1 cellular context compared by ENCODE assay signal in the genomic region with DNA sequence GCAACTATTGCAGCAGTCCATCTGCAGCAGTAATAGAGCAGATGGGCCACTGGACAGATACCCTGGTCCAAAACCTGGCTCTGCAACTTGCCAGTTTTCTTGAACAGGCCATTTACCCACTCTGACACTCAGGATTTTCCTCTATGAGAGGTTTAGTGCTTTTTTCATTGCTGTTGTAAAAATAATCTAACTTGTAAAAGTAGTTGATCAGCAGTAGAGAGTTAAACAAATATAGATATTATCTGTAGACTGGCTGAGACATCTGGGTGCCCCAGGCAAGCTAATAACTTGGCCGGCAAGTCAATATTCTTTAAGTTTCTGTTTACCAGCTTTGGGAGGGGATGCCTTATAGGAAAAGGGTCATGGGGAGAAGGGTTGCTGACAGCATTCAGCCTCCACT.
TF ChIP-seq lines count a peak whose summit lies in the region.

No MANE protein-coding gene starts in this region.

TF ChIP-seq in HEK293, 187 proteins besides CTCF, POLR2A, EP300 and RAD21 (continued from another document):
- TF ChIP-seq PRDM10 (tag by site-specific recombination; IDR thresholded peaks at IDR 0.05) (no peak), YY1 (tag by site-specific recombination; IDR thresholded peaks at IDR 0.05) (no peak), HOXA7 (CRISPR knock-in tag; IDR thresholded peaks at IDR 0.05; ENCODE audit: borderline replicate concordance) (no peak), ZNF138 (tag by site-specific recombination; IDR thresholded peaks at IDR 0.05; ENCODE audit: borderline replicate concordance) (no peak), ZNF133 (tag by site-specific recombination; IDR thresholded peaks at IDR 0.05) (no peak), MEIS1 (CRISPR knock-in tag; IDR thresholded peaks at IDR 0.05; ENCODE audit: borderline replicate concordance) (no peak), RBAK (tag by site-specific recombination; IDR thresholded peaks at IDR 0.05) (no peak), ELK4 (IDR thresholded peaks at IDR 0.05; ENCODE audit: borderline replicate concordance, low read depth, low read length) (no peak), ZNF10 (tag by site-specific recombination; IDR thresholded peaks at IDR 0.05) (no peak), ZNF548 (tag by site-specific recombination; IDR thresholded peaks at IDR 0.05) (no peak), ZBTB26 (tag by site-specific recombination; optimal IDR thresholded peaks at IDR 0.05) (no peak), ZNF114 (tag by site-specific recombination; IDR thresholded peaks at IDR 0.05) (no peak), ZNF747 (tag by site-specific recombination; IDR thresholded peaks at IDR 0.05) (no peak), TRIM28 (IDR thresholded peaks at IDR 0.05; ENCODE audit: borderline replicate concordance, low read length) (no peak), PRDM6 (tag by site-specific recombination; IDR thresholded peaks at IDR 0.05) (peak; percentile 82), FEZF1 (tag by site-specific recombination; IDR thresholded peaks at IDR 0.05) (peak; percentile 40; the same call in 1 of the 2 replicates), ZFP3 (tag by site-specific recombination; IDR thresholded peaks at IDR 0.05; ENCODE audit: low read depth) (no peak), HOXC10 (CRISPR knock-in tag; IDR thresholded peaks at IDR 0.05) (no peak), ZNF837 (tag by site-specific recombination; IDR thresholded peaks at IDR 0.05) (no peak), ZNF76 (tag by site-specific recombination; IDR thresholded peaks at IDR 0.05; ENCODE audit: borderline replicate concordance, low read depth) (no peak), ZNF792 (tag by site-specific recombination; IDR thresholded peaks at IDR 0.05) (no peak), ZNF571 (tag by site-specific recombination; IDR thresholded peaks at IDR 0.05) (no peak), SETDB1 (IDR thresholded peaks at IDR 0.05; ENCODE audit: insufficient read length, low read length) (no peak), YY2 (tag by site-specific recombination; IDR thresholded peaks at IDR 0.05) (no peak), ZBTB20 (tag by site-specific recombination; IDR thresholded peaks at IDR 0.05) (no peak), ZNF202 (tag by site-specific recombination; IDR thresholded peaks at IDR 0.05; ENCODE audit: borderline replicate concordance) (no peak), KLF9 (tag by site-specific recombination; IDR thresholded peaks at IDR 0.05; ENCODE audit: low read depth) (no peak), ZNF843 (tag by site-specific recombination; IDR thresholded peaks at IDR 0.05) (0 out of 2 replicates have a peak, but pooled peaks have one; percentile 35), ZNF416 (tag by site-specific recombination; IDR thresholded peaks at IDR 0.05) (no peak), KLF8 (tag by site-specific recombination; IDR thresholded peaks at IDR 0.05) (no peak), ZNF777 (tag by site-specific recombination; IDR thresholded peaks at IDR 0.05; ENCODE audit: borderline replicate concordance) (no peak), ZNF266 (tag by site-specific recombination; IDR thresholded peaks at IDR 0.05; ENCODE audit: low read depth) (no peak), ZNF785 (tag by site-specific recombination; IDR thresholded peaks at IDR 0.05) (no peak), HOXD13 (CRISPR knock-in tag; IDR thresholded peaks at IDR 0.05; ENCODE audit: borderline replicate concordance) (0 out of 2 replicates have a peak, but pooled peaks have one; percentile 32)
- TF ChIP-seq, protein P1, sequence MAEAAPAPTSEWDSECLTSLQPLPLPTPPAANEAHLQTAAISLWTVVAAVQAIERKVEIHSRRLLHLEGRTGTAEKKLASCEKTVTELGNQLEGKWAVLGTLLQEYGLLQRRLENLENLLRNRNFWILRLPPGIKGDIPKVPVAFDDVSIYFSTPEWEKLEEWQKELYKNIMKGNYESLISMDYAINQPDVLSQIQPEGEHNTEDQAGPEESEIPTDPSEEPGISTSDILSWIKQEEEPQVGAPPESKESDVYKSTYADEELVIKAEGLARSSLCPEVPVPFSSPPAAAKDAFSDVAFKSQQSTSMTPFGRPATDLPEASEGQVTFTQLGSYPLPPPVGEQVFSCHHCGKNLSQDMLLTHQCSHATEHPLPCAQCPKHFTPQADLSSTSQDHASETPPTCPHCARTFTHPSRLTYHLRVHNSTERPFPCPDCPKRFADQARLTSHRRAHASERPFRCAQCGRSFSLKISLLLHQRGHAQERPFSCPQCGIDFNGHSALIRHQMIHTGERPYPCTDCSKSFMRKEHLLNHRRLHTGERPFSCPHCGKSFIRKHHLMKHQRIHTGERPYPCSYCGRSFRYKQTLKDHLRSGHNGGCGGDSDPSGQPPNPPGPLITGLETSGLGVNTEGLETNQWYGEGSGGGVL (tag by site-specific recombination; IDR thresholded peaks at IDR 0.05): no peak
- TF ChIP-seq, protein P2, sequence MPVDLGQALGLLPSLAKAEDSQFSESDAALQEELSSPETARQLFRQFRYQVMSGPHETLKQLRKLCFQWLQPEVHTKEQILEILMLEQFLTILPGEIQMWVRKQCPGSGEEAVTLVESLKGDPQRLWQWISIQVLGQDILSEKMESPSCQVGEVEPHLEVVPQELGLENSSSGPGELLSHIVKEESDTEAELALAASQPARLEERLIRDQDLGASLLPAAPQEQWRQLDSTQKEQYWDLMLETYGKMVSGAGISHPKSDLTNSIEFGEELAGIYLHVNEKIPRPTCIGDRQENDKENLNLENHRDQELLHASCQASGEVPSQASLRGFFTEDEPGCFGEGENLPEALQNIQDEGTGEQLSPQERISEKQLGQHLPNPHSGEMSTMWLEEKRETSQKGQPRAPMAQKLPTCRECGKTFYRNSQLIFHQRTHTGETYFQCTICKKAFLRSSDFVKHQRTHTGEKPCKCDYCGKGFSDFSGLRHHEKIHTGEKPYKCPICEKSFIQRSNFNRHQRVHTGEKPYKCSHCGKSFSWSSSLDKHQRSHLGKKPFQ (tag by site-specific recombination; IDR thresholded peaks at IDR 0.05): no peak
- TF ChIP-seq, protein P3, sequence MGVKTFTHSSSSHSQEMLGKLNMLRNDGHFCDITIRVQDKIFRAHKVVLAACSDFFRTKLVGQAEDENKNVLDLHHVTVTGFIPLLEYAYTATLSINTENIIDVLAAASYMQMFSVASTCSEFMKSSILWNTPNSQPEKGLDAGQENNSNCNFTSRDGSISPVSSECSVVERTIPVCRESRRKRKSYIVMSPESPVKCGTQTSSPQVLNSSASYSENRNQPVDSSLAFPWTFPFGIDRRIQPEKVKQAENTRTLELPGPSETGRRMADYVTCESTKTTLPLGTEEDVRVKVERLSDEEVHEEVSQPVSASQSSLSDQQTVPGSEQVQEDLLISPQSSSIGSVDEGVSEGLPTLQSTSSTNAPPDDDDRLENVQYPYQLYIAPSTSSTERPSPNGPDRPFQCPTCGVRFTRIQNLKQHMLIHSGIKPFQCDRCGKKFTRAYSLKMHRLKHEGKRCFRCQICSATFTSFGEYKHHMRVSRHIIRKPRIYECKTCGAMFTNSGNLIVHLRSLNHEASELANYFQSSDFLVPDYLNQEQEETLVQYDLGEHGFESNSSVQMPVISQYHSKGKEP (tag by site-specific recombination; IDR thresholded peaks at IDR 0.05): peak; percentile 23; the same call in 1 of the 2 replicates
- TF ChIP-seq, protein P4, sequence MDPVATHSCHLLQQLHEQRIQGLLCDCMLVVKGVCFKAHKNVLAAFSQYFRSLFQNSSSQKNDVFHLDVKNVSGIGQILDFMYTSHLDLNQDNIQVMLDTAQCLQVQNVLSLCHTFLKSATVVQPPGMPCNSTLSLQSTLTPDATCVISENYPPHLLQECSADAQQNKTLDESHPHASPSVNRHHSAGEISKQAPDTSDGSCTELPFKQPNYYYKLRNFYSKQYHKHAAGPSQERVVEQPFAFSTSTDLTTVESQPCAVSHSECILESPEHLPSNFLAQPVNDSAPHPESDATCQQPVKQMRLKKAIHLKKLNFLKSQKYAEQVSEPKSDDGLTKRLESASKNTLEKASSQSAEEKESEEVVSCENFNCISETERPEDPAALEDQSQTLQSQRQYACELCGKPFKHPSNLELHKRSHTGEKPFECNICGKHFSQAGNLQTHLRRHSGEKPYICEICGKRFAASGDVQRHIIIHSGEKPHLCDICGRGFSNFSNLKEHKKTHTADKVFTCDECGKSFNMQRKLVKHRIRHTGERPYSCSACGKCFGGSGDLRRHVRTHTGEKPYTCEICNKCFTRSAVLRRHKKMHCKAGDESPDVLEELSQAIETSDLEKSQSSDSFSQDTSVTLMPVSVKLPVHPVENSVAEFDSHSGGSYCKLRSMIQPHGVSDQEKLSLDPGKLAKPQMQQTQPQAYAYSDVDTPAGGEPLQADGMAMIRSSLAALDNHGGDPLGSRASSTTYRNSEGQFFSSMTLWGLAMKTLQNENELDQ (tag by site-specific recombination; IDR thresholded peaks at IDR 0.05; ENCODE audit: low read depth): no peak
